In genomic region chr7:44380831-44381493, GRCh38 we compare ENCODE assay signal across 16 cellular contexts. TPM values are rescaled to one million over a fixed set of nuclear protein-coding genes. Genes with fewer than 3 reads are reported as not detected.
A peak's percentile ranks its signal among the peaks of the same experiment; 100 is the strongest.
DNase-seq lines count a peak whose midpoint lies in the region; ATAC-seq and TF ChIP-seq lines count a peak whose summit lies in the region.
"Had no signal": no experiment of that assay in that cellular context is flagged by ENCODE, and none has a peak within 500 bp of the region (broad histone marks: within the 10 kb centered on the region; RNA-seq: fewer than 3 reads in every experiment).

No MANE protein-coding gene starts in this region.

- no peak overlapping the region for H2AK5ac ChIP-seq in neuronal stem cell (ENCODE audit: low read depth, low read length)

- H3K9me3 Mint-ChIP-seq in effector memory CD8-positive, alpha-beta T cell = no peaks in the 10 kb centered on the region
- H3K9me3 Mint-ChIP-seq: stimulated activated naive CD8-positive, alpha-beta T cell treated with anti-CD3 and anti-CD28 coated beads, Interleukin-15, amount 100 ng/mL, for 72 hours had no signal

- POLR2A ChIA-PET in PC-9 (lab: Charles Lee; ENCODE audit: unreplicated experiment) = no interaction called here

- H3K4me3 Mint-ChIP-seq in effector memory CD8-positive, alpha-beta T cell = no peak overlapping the region
- H3K4me3 Mint-ChIP-seq: stimulated activated naive CD8-positive, alpha-beta T cell treated with anti-CD3 and anti-CD28 coated beads, Interleukin-15, amount 100 ng/mL, for 72 hours had no signal

- H3K4me1 ChIP-seq in PC-9 (replicated peaks; ENCODE audit: insufficient read depth) (peaks cover 41% of the 10 kb centered on the region), neuronal stem cell (ENCODE audit: control insufficient read depth in 2 of 2, insufficient read depth in 1 of 2, low read depth in 1 of 2, low read length in 2 of 2) (peaks cover 0 to 10% of the 10 kb centered on the region in 2 donors)

- H4K91ac ChIP-seq in neuronal stem cell (ENCODE audit: low read depth, low read length, poor library complexity) = no peak overlapping the region

- peak overlapping the region; percentile 69 to 91 for H3K27ac Mint-ChIP-seq in effector memory CD8-positive, alpha-beta T cell

- peak; percentile 75 for DNase-seq in ELR (ENCODE audit: low read depth)
- no peak for DNase-seq in PC-9
- DNase-seq in effector memory CD8-positive, alpha-beta T cell = no peak
- DNase-seq in neuronal stem cell (ENCODE audit: low spot score) = no peak
- no peak for DNase-seq in GM13977 (ENCODE audit: low spot score)
- DNase-seq: C1 segment of cervical spinal cord, esophagus squamous epithelium, GF-D8, KBM-7, NCI-H2029, NCI-H774, retina had no signal

- H2AFZ ChIP-seq in PC-9 = no peak overlapping the region
- H2AFZ ChIP-seq in neuronal stem cell (ENCODE audit: low read length) = no peak overlapping the region

- no peak overlapping the region for H3K4ac ChIP-seq in neuronal stem cell (ENCODE audit: low read length)

- peak overlapping the region; percentile 23 for H4K8ac ChIP-seq in neuronal stem cell (ENCODE audit: low read depth, low read length)

- H2BK120ac ChIP-seq in neuronal stem cell (ENCODE audit: low read depth, low read length) = no peak overlapping the region

- H3K27me3 ChIP-seq in PC-9 (ENCODE audit: insufficient read depth, low read depth) (no peaks in the 10 kb centered on the region), neuronal stem cell (ENCODE audit: control insufficient read depth in 3 of 3, insufficient read depth in 3 of 3, low read depth in 1 of 3, low read length in 3 of 3) (no peaks in the 10 kb centered on the region)
- H3K27me3 ChIP-seq: esophagus squamous epithelium had no signal

- no TSS peak for BruUV-seq in PC-9 (replicated peaks; lab: Mats Ljungman, UMichigan)

- H3K9me3 ChIP-seq in PC-9 (ENCODE audit: insufficient read depth, low read depth) (no peaks in the 10 kb centered on the region), neuronal stem cell (replicated peaks in 1 of 2; ENCODE audit: control insufficient read depth in 2 of 2, insufficient read depth in 1 of 2, low read depth in 1 of 2, low read length in 2 of 2) (no peaks in the 10 kb centered on the region)
- H3K9me3 ChIP-seq: esophagus squamous epithelium had no signal

- H2BK12ac ChIP-seq in neuronal stem cell (ENCODE audit: low read length) = no peak overlapping the region

- no CpG with 5 or more reads among the region's 4 CpGs for WGBS in neuronal stem cell (ENCODE audit: extremely low coverage in 2 of 2, insufficient read length in 2 of 2, insufficient replicate concordance in 1 of 2), 2 donors

- H3K36me3 Mint-ChIP-seq in effector memory CD8-positive, alpha-beta T cell (ENCODE audit: insufficient read depth) = peaks cover 20% of the 10 kb centered on the region

- intact Hi-C loops in PC-9 (cut with micrococcal nuclease; ENCODE audit: unreplicated experiment) = loop anchor here (5.0 kb wide), 1 partner anchor 139 kb away; no protein-coding TSS in a partner anchor

- no peaks in the 10 kb centered on the region for H3K27me3 Mint-ChIP-seq in effector memory CD8-positive, alpha-beta T cell
- H3K27me3 Mint-ChIP-seq: stimulated activated naive CD8-positive, alpha-beta T cell treated with anti-CD3 and anti-CD28 coated beads, Interleukin-15, amount 100 ng/mL, for 72 hours had no signal

- TF ChIP-seq CTCF in PC-9 (conservative IDR thresholded peaks at IDR 0.05) (no peak), GM13977 (IDR thresholded peaks at IDR 0.05; ENCODE audit: extremely low read depth, insufficient read depth, missing control alignments) (no peak)

- peaks cover 15% of the 10 kb centered on the region; the same call in 1 of the 2 replicates for H3F3A ChIP-seq in PC-9 (ENCODE audit: insufficient read depth, low read depth)

- TF ChIP-seq POLR2A in GM18505 (IDR thresholded peaks at IDR 0.05; ENCODE audit: borderline replicate concordance, extremely low read depth, insufficient read depth, insufficient read length) = no peak

- H3K4me3 ChIP-seq in PC-9 (no peak overlapping the region), neuronal stem cell (ENCODE audit: low read length in 2 of 2) (no peak overlapping the region)
- H3K4me3 ChIP-seq: esophagus squamous epithelium had no signal

- no peak overlapping the region for H3K23ac ChIP-seq in neuronal stem cell (ENCODE audit: low read depth, low read length, poor library complexity)

- no peak overlapping the region for H2BK15ac ChIP-seq in neuronal stem cell (ENCODE audit: low read length)

- H3K27ac ChIP-seq in PC-9 (peak overlapping the region; percentile 82), neuronal stem cell (replicated peaks; ENCODE audit: low read length) (no peak overlapping the region)
- H3K27ac ChIP-seq: esophagus squamous epithelium, VCaP had no signal

- CTCF ChIA-PET in PC-9 (lab: Charles Lee) = interaction anchor here (0.5 kb wide), 1 partner anchor 262 kb away, joined by 7 read pairs; no protein-coding TSS in a partner anchor

- H3K18ac ChIP-seq in neuronal stem cell (ENCODE audit: low read length) = no peak overlapping the region

- peaks cover 10 to 17% of the 10 kb centered on the region in 2 donors for H3K4me1 Mint-ChIP-seq in effector memory CD8-positive, alpha-beta T cell (ENCODE audit: low read depth in 2 of 2)

- in situ Hi-C loops in GM13977 (cut with MboI; ENCODE audit: low pct_unique_long_range_greater_than_20kb, low sequenced_read_pairs, unreplicated experiment) = no loop called here

- no peaks in the 10 kb centered on the region for H3K79me2 ChIP-seq in PC-9 (ENCODE audit: low read depth)

- no peaks in the 10 kb centered on the region for H4K20me1 ChIP-seq in PC-9 (ENCODE audit: insufficient read depth)

- H3K36me3 ChIP-seq in PC-9 (ENCODE audit: low read depth) (0 out of 2 replicates have a peak, but pooled peaks cover 4% of the 10 kb centered on the region), neuronal stem cell (replicated peaks in 1 of 2; ENCODE audit: control insufficient read depth in 2 of 2, insufficient read depth in 2 of 2, low read length in 2 of 2) (peaks cover 23 to 31% of the 10 kb centered on the region in 2 donors)

- H3K9me2 ChIP-seq in PC-9 (ENCODE audit: insufficient read depth) = no peaks in the 10 kb centered on the region

- H3K79me1 ChIP-seq in neuronal stem cell (ENCODE audit: low read depth, low read length) = no peaks in the 10 kb centered on the region

- H3K14ac ChIP-seq in neuronal stem cell (ENCODE audit: low read length) = no peak overlapping the region

- H3K4me2 ChIP-seq in PC-9 (0 out of 2 replicates have a peak overlapping the region, but pooled peaks have one; percentile 30), neuronal stem cell (ENCODE audit: insufficient read depth, low read length, poor library complexity, severe bottlenecking) (no peak overlapping the region)

- H2BK5ac ChIP-seq in neuronal stem cell (ENCODE audit: low read length) = no peak overlapping the region

- ATAC-seq in effector memory CD8-positive, alpha-beta T cell (replicated peaks) = no peak
- no peak for ATAC-seq in GM18909 (IDR thresholded peaks at IDR 0.05; ENCODE audit: poor library complexity, unreplicated experiment)
- ATAC-seq in GM18505 (IDR thresholded peaks at IDR 0.05; ENCODE audit: unreplicated experiment) = no peak
- ATAC-seq: stimulated activated naive CD8-positive, alpha-beta T cell treated with anti-CD3 and anti-CD28 coated beads, Interleukin-15, amount 100 ng/mL, for 72 hours had no signal

- H3K9ac ChIP-seq in neuronal stem cell (ENCODE audit: low read depth, low read length, poor library complexity) = no peak overlapping the region

RNA-seq across cellular contexts. Expression of gene CAMK2B, which starts 55.6 kb away (rescaled TPM):
- 0.13 and 0.15 TPM in 2 replicates for total RNA-seq in PC-9 (2021)
- 0.79 TPM for polyA plus RNA-seq in neuronal stem cell (2013, experiment 1 of 2)
- 0.65 TPM for polyA plus RNA-seq in neuronal stem cell (2013, experiment 2 of 2)
